9 cellular contexts compared by ENCODE assay signal in genomic region chr3:69791111-69791510, GRCh38. TPM values are rescaled to one million over a fixed set of nuclear protein-coding genes. Genes with fewer than 3 reads are reported as not detected.
A peak's percentile ranks its signal among the peaks of the same experiment; 100 is the strongest.
DNase-seq lines count a peak whose midpoint lies in the region; ATAC-seq and TF ChIP-seq lines count a peak whose summit lies in the region.
"Had no signal": no experiment of that assay in that cellular context is flagged by ENCODE, and none has a peak within 500 bp of the region (broad histone marks: within the 10 kb centered on the region; RNA-seq: fewer than 3 reads in every experiment).

No MANE protein-coding gene starts in this region.

- no peaks in the 10 kb centered on the region for H3K4me1 Mint-ChIP-seq in activated T-helper 1 cell treated with anti-CD3 and anti-CD28 coated beads, Interleukin-12 subunit alpha, Interleukin-12 subunit beta, Interleukin-2, Interleukin-4 antibody, amounts not matched to agents 30 ng/mL and 10 ng/mL and 1 ng/mL, durations not matched to agents 14 hours and 24 hours and 36 hours (ENCODE audit: low read depth)
- no peaks in the 10 kb centered on the region for H3K4me1 Mint-ChIP-seq in naive thymus-derived CD4-positive, alpha-beta T cell

- H3K36me3 ChIP-seq in testis (ENCODE audit: low read depth, missing control alignments) (no peaks in the 10 kb centered on the region), prostate gland (no peaks in the 10 kb centered on the region)
- H3K36me3 ChIP-seq in naive thymus-derived CD4-positive, alpha-beta T cell (ENCODE audit: control insufficient read depth in 2 of 3, insufficient read depth in 3 of 3, low read length in 3 of 3) = no peaks in the 10 kb centered on the region

- peaks cover 5% of the 10 kb centered on the region for H3K4me1 ChIP-seq in testis
- H3K4me1 ChIP-seq in prostate gland (replicated peaks) = no peaks in the 10 kb centered on the region
- no peaks in the 10 kb centered on the region for H3K4me1 ChIP-seq in naive thymus-derived CD4-positive, alpha-beta T cell (ENCODE audit: control insufficient read depth in 2 of 2, insufficient read depth in 2 of 2, low read length in 2 of 2)

- CTCF ChIA-PET in RWPE1 (lab: Yijun Ruan, JAX) = interaction anchor here (0.7 kb wide), 1 partner anchor 170 kb away, joined by 4 read pairs; no protein-coding TSS in a partner anchor
- CTCF ChIA-PET in naive thymus-derived CD4-positive, alpha-beta T cell (lab: Charles Lee) = interaction anchor here (0.6 kb wide), 1 partner anchor 32 kb away, joined by 3 read pairs; no protein-coding TSS in a partner anchor

- TF ChIP-seq POLR2A in testis (IDR thresholded peaks at IDR 0.05) = no peak
- TF ChIP-seq POLR2A in prostate gland (IDR thresholded peaks at IDR 0.05) = no peak

- intact Hi-C loops in testis (cut with DNase I; ENCODE audit: low total_unique reads) = loop anchor here (10.0 kb wide), 1 partner anchor 96 kb away; no protein-coding TSS in a partner anchor
- intact Hi-C loops in prostate gland (cut with DNase I) = loop anchor here (2.0 kb wide), 1 partner anchor 100 kb away; no protein-coding TSS in a partner anchor
- intact Hi-C loops in activated T-helper 1 cell treated with anti-CD3 and anti-CD28 coated beads, Interleukin-12 subunit alpha, Interleukin-12 subunit beta, Interleukin-2, Interleukin-4 antibody, amounts not matched to agents 30 ng/mL and 10 ng/mL and 1 ng/mL, durations not matched to agents 14 hours and 24 hours and 36 hours (cut with micrococcal nuclease) = no loop called here
- intact Hi-C loops in naive thymus-derived CD4-positive, alpha-beta T cell (cut with micrococcal nuclease) = no loop called here

- H3K27me3 ChIP-seq in testis = no peaks in the 10 kb centered on the region
- no peaks in the 10 kb centered on the region for H3K27me3 ChIP-seq in prostate gland (replicated peaks; ENCODE audit: insufficient read depth)
- H3K27me3 ChIP-seq in naive thymus-derived CD4-positive, alpha-beta T cell (ENCODE audit: control insufficient read depth in 2 of 2, insufficient read depth in 2 of 2, low read length in 2 of 2) = no peaks in the 10 kb centered on the region

- H3K9me3 ChIP-seq in testis (no peaks in the 10 kb centered on the region), prostate gland (no peaks in the 10 kb centered on the region)
- no peaks in the 10 kb centered on the region for H3K9me3 ChIP-seq in naive thymus-derived CD4-positive, alpha-beta T cell (ENCODE audit: control insufficient read depth in 2 of 3, low read length in 3 of 3)

- H3K4me3 Mint-ChIP-seq in activated T-helper 1 cell treated with anti-CD3 and anti-CD28 coated beads, Interleukin-12 subunit alpha, Interleukin-12 subunit beta, Interleukin-2, Interleukin-4 antibody, amounts not matched to agents 30 ng/mL and 10 ng/mL and 1 ng/mL, durations not matched to agents 14 hours and 24 hours and 36 hours = no peak overlapping the region
- H3K4me3 Mint-ChIP-seq in naive thymus-derived CD4-positive, alpha-beta T cell = no peak overlapping the region

- 49 to 51% methylated on average over 6 of the region's 6 CpGs for WGBS in testis, 2 donors
- WGBS in prostate gland = 61% methylated on average over 6 of the region's 6 CpGs

- H3K27ac Mint-ChIP-seq in activated T-helper 1 cell treated with anti-CD3 and anti-CD28 coated beads, Interleukin-12 subunit alpha, Interleukin-12 subunit beta, Interleukin-2, Interleukin-4 antibody, amounts not matched to agents 30 ng/mL and 10 ng/mL and 1 ng/mL, durations not matched to agents 14 hours and 24 hours and 36 hours = no peak overlapping the region
- no peak overlapping the region for H3K27ac Mint-ChIP-seq in naive thymus-derived CD4-positive, alpha-beta T cell

- ATAC-seq in left lobe of liver = peak; percentile 40
- no peak for ATAC-seq in naive thymus-derived CD4-positive, alpha-beta T cell

- TF ChIP-seq CTCF in testis (IDR thresholded peaks at IDR 0.05) = no peak
- TF ChIP-seq CTCF in prostate gland (IDR thresholded peaks at IDR 0.05) = no peak
- no peak for TF ChIP-seq CTCF in RWPE1 (conservative IDR thresholded peaks at IDR 0.05; ENCODE audit: low read depth)

- DNase-seq in LHCN-M2 (ENCODE audit: low read depth) (peak; percentile 89), cerebellar cortex (ENCODE audit: low spot score) (peak; percentile 47), left lobe of liver (ENCODE audit: low spot score) (no peak), testis (peak; percentile 72), prostate gland (ENCODE audit: low spot score) (no peak), RWPE1 (ENCODE audit: low spot score) (no peak)
- no peak for DNase-seq in activated T-helper 1 cell treated with anti-CD3 and anti-CD28 coated beads, Interleukin-12 subunit alpha, Interleukin-12 subunit beta, Interleukin-2, Interleukin-4 antibody, amounts not matched to agents 30 ng/mL and 10 ng/mL and 1 ng/mL, durations not matched to agents 14 hours and 24 hours and 36 hours (ENCODE audit: low spot score)
- DNase-seq in naive thymus-derived CD4-positive, alpha-beta T cell = no peak
- DNase-seq: activated CD8-positive, alpha-beta memory T cell treated with anti-CD3 and anti-CD28 coated beads, Interleukin-2, amount 50 U/mL, for 4 hours had no signal

- no peaks in the 10 kb centered on the region for H3K27me3 Mint-ChIP-seq in activated T-helper 1 cell treated with anti-CD3 and anti-CD28 coated beads, Interleukin-12 subunit alpha, Interleukin-12 subunit beta, Interleukin-2, Interleukin-4 antibody, amounts not matched to agents 30 ng/mL and 10 ng/mL and 1 ng/mL, durations not matched to agents 14 hours and 24 hours and 36 hours (ENCODE audit: insufficient read depth)
- H3K27me3 Mint-ChIP-seq in naive thymus-derived CD4-positive, alpha-beta T cell = peaks cover 0 to 7% (median 0%) of the 10 kb centered on the region in 5 donors

- POLR2A ChIA-PET in RWPE1 (lab: Yijun Ruan, JAX; ENCODE audit: low non-redundant PET) = no interaction called here
- POLR2A ChIA-PET in naive thymus-derived CD4-positive, alpha-beta T cell (lab: Charles Lee) = no interaction called here

- H3K4me3 ChIP-seq in testis = no peak overlapping the region
- no peak overlapping the region for H3K4me3 ChIP-seq in prostate gland
- no peak overlapping the region for H3K4me3 ChIP-seq in naive thymus-derived CD4-positive, alpha-beta T cell (ENCODE audit: low read length)

- H3K36me3 Mint-ChIP-seq in activated T-helper 1 cell treated with anti-CD3 and anti-CD28 coated beads, Interleukin-12 subunit alpha, Interleukin-12 subunit beta, Interleukin-2, Interleukin-4 antibody, amounts not matched to agents 30 ng/mL and 10 ng/mL and 1 ng/mL, durations not matched to agents 14 hours and 24 hours and 36 hours (ENCODE audit: low read depth) = no peaks in the 10 kb centered on the region
- H3K36me3 Mint-ChIP-seq in naive thymus-derived CD4-positive, alpha-beta T cell = no peaks in the 10 kb centered on the region

- no peaks in the 10 kb centered on the region for H3K9me3 Mint-ChIP-seq in activated T-helper 1 cell treated with anti-CD3 and anti-CD28 coated beads, Interleukin-12 subunit alpha, Interleukin-12 subunit beta, Interleukin-2, Interleukin-4 antibody, amounts not matched to agents 30 ng/mL and 10 ng/mL and 1 ng/mL, durations not matched to agents 14 hours and 24 hours and 36 hours
- H3K9me3 Mint-ChIP-seq in naive thymus-derived CD4-positive, alpha-beta T cell = peaks cover 0 to 3% (median 0%) of the 10 kb centered on the region in 11 donors

- no peak overlapping the region for H3K27ac ChIP-seq in testis
- no peak overlapping the region for H3K27ac ChIP-seq in prostate gland
- no peak overlapping the region for H3K27ac ChIP-seq in RWPE1
- H3K27ac ChIP-seq in naive thymus-derived CD4-positive, alpha-beta T cell (ENCODE audit: low read depth, low read length) = no peak overlapping the region

RNA-seq across cellular contexts. Expression of gene MITF, which starts 51.8 kb away (rescaled TPM):
- 5.4 and 7.1 TPM in 2 replicates for total RNA-seq in LHCN-M2 (2014; rRNA removed)
- polyA plus RNA-seq in LHCN-M2 (2012) = 2.7 TPM
- total RNA-seq in left lobe of liver = 4.3 TPM
- total RNA-seq in testis = 1 to 10 TPM; 5.5 to 9.0 TPM
- 5.8 TPM for polyA plus RNA-seq in testis (ENCODE audit: insufficient read depth, low read depth, low replicate concordance)
- 10 to 100 TPM in 1 of 2 donors, 1 to 10 TPM in 1; 7.7 to 17.6 TPM for total RNA-seq in prostate gland
- total RNA-seq in activated T-helper 1 cell treated with anti-CD3 and anti-CD28 coated beads, Interleukin-12 subunit alpha, Interleukin-12 subunit beta, Interleukin-2, Interleukin-4 antibody, amounts not matched to agents 30 ng/mL and 10 ng/mL and 1 ng/mL, durations not matched to agents 14 hours and 24 hours and 36 hours = 0.54 TPM in 1 of 2 replicates, not detected in the other
- total RNA-seq in naive thymus-derived CD4-positive, alpha-beta T cell = 1 to 10 TPM in 2 of 5 experiments, under 1 TPM in 2, not detected in 1; 0.54 to 3.9 (median 1.2) TPM
- polyA plus RNA-seq in naive thymus-derived CD4-positive, alpha-beta T cell = not detected

Comparison
In these comparisons a context has a peak if more than half of its experiments do, and no peak if none do; other contexts are left out.
1. DNase-seq: peak in LHCN-M2 (single experiment), cerebellar cortex (single experiment) and testis (single experiment); none in left lobe of liver (single experiment), prostate gland (single experiment), activated T-helper 1 cell treated with anti-CD3 and anti-CD28 coated beads, Interleukin-12 subunit alpha, Interleukin-12 subunit beta, Interleukin-2, Interleukin-4 antibody, amounts not matched to agents 30 ng/mL and 10 ng/mL and 1 ng/mL, durations not matched to agents 14 hours and 24 hours and 36 hours (single experiment), RWPE1 (single experiment) and naive thymus-derived CD4-positive, alpha-beta T cell (0 of 9).
2. intact Hi-C loops: an anchor here in testis (10.0 kb wide) and prostate gland (2.0 kb wide); none called in activated T-helper 1 cell treated with anti-CD3 and anti-CD28 coated beads, Interleukin-12 subunit alpha, Interleukin-12 subunit beta, Interleukin-2, Interleukin-4 antibody, amounts not matched to agents 30 ng/mL and 10 ng/mL and 1 ng/mL, durations not matched to agents 14 hours and 24 hours and 36 hours and naive thymus-derived CD4-positive, alpha-beta T cell.